In the genomic region with DNA sequence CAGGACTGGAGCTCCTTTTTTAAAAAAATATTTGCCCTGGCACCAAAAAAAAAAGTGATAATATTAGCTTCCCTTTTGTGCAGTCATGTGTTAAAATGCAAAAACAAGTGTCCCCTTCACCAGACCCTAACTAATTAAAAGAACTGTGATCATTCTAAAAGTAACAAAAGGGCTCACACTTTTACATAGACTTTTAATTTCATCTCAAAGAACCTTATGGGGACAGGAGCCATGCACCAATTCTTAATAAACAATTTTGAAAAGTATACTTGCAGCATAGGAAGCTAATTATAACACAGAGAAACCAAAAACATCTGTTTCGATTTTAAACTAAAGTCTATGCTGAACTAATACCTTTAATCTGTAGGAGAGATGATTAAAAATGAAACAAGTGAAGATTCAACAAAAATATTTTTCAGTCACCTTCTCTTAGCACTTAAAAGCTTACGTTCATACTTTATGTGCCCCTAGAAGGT, we compare ENCODE assay signal across 15 cellular contexts. TPM values are rescaled to one million over a fixed set of nuclear protein-coding genes. Genes with fewer than 3 reads are reported as not detected.
DNase-seq lines count a peak whose midpoint lies in the region; ATAC-seq lines count a peak whose summit lies in the region.
"Had no signal": no experiment of that assay in that cellular context is flagged by ENCODE, and none has a peak within 500 bp of the region (broad histone marks: within the 10 kb centered on the region; RNA-seq: fewer than 3 reads in every experiment).

No MANE protein-coding gene starts in this region.

- no peaks in the 10 kb centered on the region for H3K9me3 Mint-ChIP-seq in activated T-helper 17 cell treated with anti-CD3 and anti-CD28 coated beads, Interleukin-2, amount 50 U/mL, for 72 hours

- H3K27me3 Mint-ChIP-seq in activated T-helper 17 cell treated with anti-CD3 and anti-CD28 coated beads, Interleukin-2, amount 50 U/mL, for 72 hours, result no peaks in the 10 kb centered on the region

- no peak for DNase-seq in NCI-H446 treated with DMSO at 0.1 percent for 48 hours (lab: John Stamatoyannopoulos, UW)
- DNase-seq in activated CD8-positive, alpha-beta memory T cell treated with anti-CD3 and anti-CD28 coated beads for 24 hours, result no peak
- no peak for DNase-seq in DMS153 treated with DMSO at 0.1 percent for 48 hours (lab: John Stamatoyannopoulos, UW; ENCODE audit: unreplicated experiment)
- DNase-seq in COLO829 (ENCODE audit: low spot score), result no peak
- DNase-seq: amygdala, DMS79 treated with DMSO at 0.1 percent for 48 hours, NCI-H2081 had no signal

- peak overlapping the region; percentile 19 for H3K4me3 Mint-ChIP-seq in activated T-helper 17 cell treated with anti-CD3 and anti-CD28 coated beads, Interleukin-2, amount 50 U/mL, for 72 hours

- H3K36me3 Mint-ChIP-seq in activated T-helper 17 cell treated with anti-CD3 and anti-CD28 coated beads, Interleukin-2, amount 50 U/mL, for 72 hours (ENCODE audit: low read depth), result peaks cover 40% of the 10 kb centered on the region

- peak overlapping the region; percentile 16 for H3K27ac Mint-ChIP-seq in activated T-helper 17 cell treated with anti-CD3 and anti-CD28 coated beads, Interleukin-2, amount 50 U/mL, for 72 hours

- peak; percentile 43 for ATAC-seq in GM18502 (IDR thresholded peaks at IDR 0.05; ENCODE audit: poor library complexity, unreplicated experiment)
- ATAC-seq in GM19452 (IDR thresholded peaks at IDR 0.05; ENCODE audit: unreplicated experiment), result peak; percentile 39
- ATAC-seq in HG03060 (IDR thresholded peaks at IDR 0.05; ENCODE audit: low read depth, unreplicated experiment), result peak; percentile 47
- peak; percentile 64 for ATAC-seq in activated T-helper 17 cell treated with anti-CD3 and anti-CD28 coated beads, Interleukin-2, amount 50 U/mL, for 72 hours (replicated peaks)

- H3K4me1 Mint-ChIP-seq in activated T-helper 17 cell treated with anti-CD3 and anti-CD28 coated beads, Interleukin-2, amount 50 U/mL, for 72 hours, result peaks cover 28% of the 10 kb centered on the region

RNA-seq across cellular contexts. Expression of gene STX7, which starts 17.3 kb away (rescaled TPM):
- total RNA-seq in activated T-helper 17 cell treated with anti-CD3 and anti-CD28 coated beads, Interleukin-2, amount 50 U/mL, for 72 hours, result 10 to 100 TPM; 17.7 to 28.2 TPM

RNA-seq across cellular contexts. Expression of gene TAAR9, which starts 42.4 kb away (rescaled TPM):
- not detected for total RNA-seq in activated T-helper 17 cell treated with anti-CD3 and anti-CD28 coated beads, Interleukin-2, amount 50 U/mL, for 72 hours
- total RNA-seq: esophagus muscularis mucosa; liver; T-helper 1 cell treated with Interleukin-12 subunit alpha and Interleukin-12 subunit beta and Interleukin-4 antibody, amounts not matched to agents 30 ng/mL and 1 ng/mL, for 36 hours had no signal

RNA-seq across cellular contexts. Expression of gene TAAR8, which starts 56.8 kb away (rescaled TPM):
- not detected for total RNA-seq in activated T-helper 17 cell treated with anti-CD3 and anti-CD28 coated beads, Interleukin-2, amount 50 U/mL, for 72 hours
- total RNA-seq: esophagus muscularis mucosa; liver; T-helper 1 cell treated with Interleukin-12 subunit alpha and Interleukin-12 subunit beta and Interleukin-4 antibody, amounts not matched to agents 30 ng/mL and 1 ng/mL, for 36 hours; temporal lobe had no signal
